Comparison of ENCODE assay signal across 25 cellular contexts in the genomic region with DNA sequence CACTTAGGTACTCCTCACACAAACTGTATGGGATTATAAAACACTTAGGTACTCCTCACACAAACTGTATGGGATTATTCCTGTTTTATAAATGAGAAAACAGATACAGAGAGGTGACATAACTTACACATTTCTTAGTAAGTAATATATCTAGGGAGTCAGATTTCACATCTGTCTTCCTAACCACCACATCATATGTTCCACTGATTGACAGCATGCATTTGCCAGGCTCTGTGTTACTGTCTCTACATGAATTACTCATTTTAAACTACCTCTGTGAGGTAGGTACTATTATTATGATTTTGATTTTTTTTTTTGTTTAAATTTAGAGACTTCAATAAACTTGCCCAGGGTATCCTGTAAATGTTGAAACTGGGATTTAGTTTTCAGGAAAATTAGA.
"Had no signal": no experiment of that assay in that cellular context is flagged by ENCODE, and none has a peak within 500 bp of the region (broad histone marks: within the 10 kb centered on the region; RNA-seq: fewer than 3 reads in every experiment).

No MANE protein-coding gene starts in this region.

- H3K9me3 ChIP-seq: SJCRH30, SK-N-SH had no signal

- H3K4me3 ChIP-seq: cardiac muscle cell, SJCRH30 had no signal

- H3K36me3 ChIP-seq: brain microvascular endothelial cell, cardiac muscle cell, SJCRH30 had no signal

- H3K27ac ChIP-seq: brain microvascular endothelial cell, cardiac muscle cell, RWPE1, SJCRH30, VCaP had no signal

- H3K4me1 ChIP-seq: SJCRH30 had no signal

- DNase-seq: activated CD4-positive, CD25-positive, alpha-beta regulatory T cell; activated CD8-positive, alpha-beta memory T cell treated with anti-CD3 and anti-CD28 coated beads, Interleukin-2, amount 50 U/mL, for 4 hours; activated CD8-positive, alpha-beta T cell treated with anti-CD3 and anti-CD28 coated beads for 36 hours; activated gamma-delta T cell treated with Interleukin-2 at 50 U/mL for 16 hours; activated naive CD4-positive, alpha-beta T cell treated with anti-CD3 and anti-CD28 coated beads, Interleukin-2, amount 10 ng/mL, durations not matched to agents 7 days and 5 days; activated naive CD8-positive, alpha-beta T cell treated with anti-CD3 and anti-CD28 coated beads for 36 hours; activated T-cell treated with anti-CD3 and anti-CD28 coated beads, Interleukin-2, amount 50 U/mL, for 72 hours; brain microvascular endothelial cell; MM.1S; NCI-H1105; NCI-H1436; NCI-H1694 treated with DMSO at 0.1 percent for 48 hours; NCI-H2029 treated with DMSO at 0.1 percent for 48 hours; NCI-H226; NCI-H526 treated with DMSO at 0.1 percent for 48 hours; NK-92 treated with Interleukin-12 subunit alpha and Interleukin-12 subunit beta, amount 100 ng/mL, for 24 hours; OCI-M1; Right ventricle myocardium superior; SJCRH30; SK-N-SH; T-helper 1 cell had no signal

- H3K9ac ChIP-seq: SK-N-SH had no signal

- H3K27me3 ChIP-seq: brain microvascular endothelial cell, cardiac muscle cell, SJCRH30 had no signal

- H3K4me2 ChIP-seq: SK-N-SH had no signal

- ATAC-seq: activated CD8-positive, alpha-beta T cell treated with anti-CD3 and anti-CD28 coated beads for 36 hours; activated T-cell treated with anti-CD3 and anti-CD28 coated beads, Interleukin-2, amount 50 U/mL, for 72 hours; Panc1 had no signal
